In the genomic region with DNA sequence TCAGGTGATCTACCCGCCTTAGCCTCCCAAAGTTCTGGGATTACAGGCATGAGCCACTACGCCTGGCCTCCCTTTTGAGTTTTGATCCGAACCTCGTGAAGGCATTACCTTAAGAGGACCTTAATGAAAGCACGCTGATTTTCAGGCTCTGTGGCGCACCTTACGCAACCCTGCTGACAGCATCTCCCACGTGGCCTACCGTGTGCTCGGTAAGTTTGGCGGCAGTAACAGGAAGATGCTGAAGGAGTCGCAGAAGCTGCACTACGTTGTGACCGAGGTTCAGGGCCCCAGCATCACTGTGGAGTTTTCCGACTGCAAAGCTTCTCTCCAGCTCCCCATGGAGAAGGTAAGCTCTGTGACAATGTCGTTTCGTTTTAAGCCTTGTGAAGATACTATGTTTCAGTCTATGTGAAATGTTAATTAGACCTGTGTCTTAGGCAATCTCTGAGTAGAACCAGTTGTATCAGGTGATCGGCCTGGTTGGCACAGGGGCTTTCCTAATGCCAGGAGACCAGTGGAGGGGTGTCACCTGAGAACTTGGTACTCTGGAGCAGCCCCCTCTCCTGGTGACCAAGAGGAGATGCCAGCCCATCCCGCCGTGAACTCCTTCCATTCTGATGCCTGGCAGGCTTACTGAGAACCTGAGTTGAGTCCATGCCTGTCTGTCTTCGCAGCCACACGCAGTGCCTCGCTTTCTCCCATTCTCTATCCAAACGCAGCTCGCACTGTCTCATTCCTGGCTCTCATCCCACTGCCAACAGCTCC, we compare ENCODE assay signal across 13 cellular contexts. TPM values are rescaled to one million over a fixed set of nuclear protein-coding genes. Genes with fewer than 3 reads are reported as not detected.
A peak's percentile ranks its signal among the peaks of the same experiment; 100 is the strongest.
DNase-seq lines count a peak whose midpoint lies in the region; ATAC-seq and TF ChIP-seq lines count a peak whose summit lies in the region.
"Had no signal": no experiment of that assay in that cellular context is flagged by ENCODE, and none has a peak within 500 bp of the region (broad histone marks: within the 10 kb centered on the region; RNA-seq: fewer than 3 reads in every experiment).

No MANE protein-coding gene starts in this region.

- H2AFZ ChIP-seq in IMR-90 (replicated peaks; ENCODE audit: low read length, poor library complexity), result no peak overlapping the region

- no peak overlapping the region for H2BK5ac ChIP-seq in IMR-90 (ENCODE audit: low read depth, low read length, poor library complexity, severe bottlenecking)

- no peak overlapping the region for H2BK120ac ChIP-seq in IMR-90 (ENCODE audit: low read depth, low read length)

- H3K4ac ChIP-seq in IMR-90 (ENCODE audit: low read depth, low read length), result no peak overlapping the region

- no peak overlapping the region for H3K9ac ChIP-seq in IMR-90 (ENCODE audit: low read depth, low read length)

- H4K5ac ChIP-seq in IMR-90 (ENCODE audit: low read depth, low read length), result no peak overlapping the region

- H3K36me3 Mint-ChIP-seq in osteocyte (ENCODE audit: unreplicated experiment), result peaks cover 55% of the 10 kb centered on the region

- peaks cover 9% of the 10 kb centered on the region for H3K4me1 ChIP-seq in IMR-90 (ENCODE audit: control insufficient read depth, insufficient read depth, low read length)
- H3K4me1 ChIP-seq: breast epithelium, esophagus squamous epithelium had no signal

- no peak overlapping the region for H2BK15ac ChIP-seq in IMR-90 (ENCODE audit: low read depth, low read length)

- H3K27ac Mint-ChIP-seq in osteocyte (ENCODE audit: unreplicated experiment), result peak overlapping the region; percentile 72
- H3K27ac Mint-ChIP-seq: activated naive CD4-positive, alpha-beta T cell treated with anti-CD3 and anti-CD28 coated beads, Interleukin-2, amount 10 ng/mL, durations not matched to agents 7 days and 5 days had no signal

- H3K18ac ChIP-seq in IMR-90 (ENCODE audit: low read depth, low read length), result no peak overlapping the region

- H3K9me3 Mint-ChIP-seq in osteocyte (ENCODE audit: unreplicated experiment), result no peaks in the 10 kb centered on the region
- H3K9me3 Mint-ChIP-seq: activated naive CD4-positive, alpha-beta T cell treated with anti-CD3 and anti-CD28 coated beads, Interleukin-2, amount 10 ng/mL, durations not matched to agents 7 days and 5 days had no signal

- no peak overlapping the region for H2AK9ac ChIP-seq in IMR-90 (replicated peaks; ENCODE audit: low read depth, low read length, poor library complexity)

- no peak for TF ChIP-seq RAD21 in IMR-90 (IDR thresholded peaks at IDR 0.05; ENCODE audit: low read length)

- H4K91ac ChIP-seq in IMR-90 (ENCODE audit: insufficient read depth, low read depth, low read length), result no peak overlapping the region

- dilution Hi-C loops in IMR-90 (cut with HindIII; ENCODE audit: low sequenced_read_pairs, unreplicated experiment), result no loop called here

- H3K27ac ChIP-seq in IMR-90 (ENCODE audit: insufficient read depth, low read length), result no peak overlapping the region
- H3K27ac ChIP-seq: esophagus squamous epithelium had no signal

- H4K20me1 ChIP-seq in IMR-90 (ENCODE audit: insufficient read depth, low read length), result peaks cover 19% of the 10 kb centered on the region; the same call in 1 of the 2 replicates

- H2AK5ac ChIP-seq in IMR-90 (ENCODE audit: low read depth, low read length), result no peak overlapping the region

- peaks cover 12% of the 10 kb centered on the region for H3K4me1 Mint-ChIP-seq in osteocyte (ENCODE audit: unreplicated experiment)
- H3K4me1 Mint-ChIP-seq: activated naive CD4-positive, alpha-beta T cell treated with anti-CD3 and anti-CD28 coated beads, Interleukin-2, amount 10 ng/mL, durations not matched to agents 7 days and 5 days had no signal

- no peak overlapping the region for H4K8ac ChIP-seq in IMR-90 (ENCODE audit: low read depth in 2 of 2, low read length in 2 of 2)

- H3K4me3 ChIP-seq in IMR-90 (ENCODE audit: insufficient read depth, low read depth, low read length) (no peak overlapping the region), epithelial cell of esophagus (ENCODE audit: low read length) (no peak overlapping the region)
- H3K4me3 ChIP-seq: breast epithelium, esophagus squamous epithelium had no signal

- H3K4me2 ChIP-seq in IMR-90 (ENCODE audit: low read depth, low read length), result no peak overlapping the region

- 92% methylated on average over 15 of the region's 25 CpGs; no CpG with 5 or more reads in 1 of the 2 experiments for WGBS in IMR-90 (ENCODE audit: extremely low coverage in 2 of 2, insufficient read length in 1 of 2), 2 experiments

- H3K79me1 ChIP-seq in IMR-90 (ENCODE audit: low read depth in 1 of 2, low read length in 2 of 2), result peaks cover 0 to 34% of the 10 kb centered on the region in 2 experiments; a peak in 2 of 4 replicates

- POLR2A ChIA-PET in IMR-90 (lab: Charles Lee; ENCODE audit: unreplicated experiment), result no interaction called here

- no peak overlapping the region for H3K4me3 Mint-ChIP-seq in osteocyte (ENCODE audit: unreplicated experiment)
- H3K4me3 Mint-ChIP-seq: activated naive CD4-positive, alpha-beta T cell treated with anti-CD3 and anti-CD28 coated beads, Interleukin-2, amount 10 ng/mL, durations not matched to agents 7 days and 5 days had no signal

- no peak overlapping the region for H3K23ac ChIP-seq in IMR-90 (ENCODE audit: low read depth, low read length)

- peaks cover 54% of the 10 kb centered on the region for H3K36me3 ChIP-seq in IMR-90 (ENCODE audit: control insufficient read depth, insufficient read depth, low read length)

- H3K14ac ChIP-seq in IMR-90 (replicated peaks; ENCODE audit: low read depth, low read length), result no peak overlapping the region

- DNase-seq in ELF-1 (ENCODE audit: low read depth, low spot score), result peak; percentile 23
- no peak for DNase-seq in IMR-90
- peak; percentile 6 for DNase-seq in epithelial cell of esophagus (ENCODE audit: low read depth)
- DNase-seq in osteocyte (ENCODE audit: extremely low spot score, unreplicated experiment), result no peak
- DNase-seq: activated CD8-positive, alpha-beta memory T cell treated with anti-CD3 and anti-CD28 coated beads, Interleukin-2, amount 50 U/mL, for 48 hours; activated naive CD4-positive, alpha-beta T cell treated with anti-CD3 and anti-CD28 coated beads, Interleukin-2, amount 10 ng/mL, durations not matched to agents 7 days and 5 days; esophagus squamous epithelium; NCI-H1436 treated with DMSO at 0.1 percent for 48 hours had no signal

- CTCF ChIA-PET in IMR-90 (lab: Yijun Ruan, JAX), result interaction anchor here (0.6 kb wide), 1 partner anchor 491 kb away, joined by 5 read pairs; no protein-coding TSS in a partner anchor

- no peak for ATAC-seq in IMR-90 (ENCODE audit: low read depth)
- ATAC-seq in GM21723 (IDR thresholded peaks at IDR 0.05; ENCODE audit: unreplicated experiment), result no peak
- ATAC-seq in HG03025 (IDR thresholded peaks at IDR 0.05; ENCODE audit: low FRiP score, unreplicated experiment), result no peak
- ATAC-seq in HG03354 (IDR thresholded peaks at IDR 0.05; ENCODE audit: poor library complexity, severe bottlenecking, unreplicated experiment), result no peak

- intact Hi-C loops in IMR-90 (cut with micrococcal nuclease), result no loop called here

- peaks cover 14% of the 10 kb centered on the region for H3K9me1 ChIP-seq in IMR-90 (ENCODE audit: insufficient read depth, low read length)

- H2BK20ac ChIP-seq in IMR-90 (ENCODE audit: low read depth, low read length), result no peak overlapping the region

- TF ChIP-seq POLR2A in IMR-90 (IDR thresholded peaks at IDR 0.05; ENCODE audit: low read depth, low read length), result no peak

- in situ Hi-C loops in IMR-90 (cut with MboI; ENCODE audit: low sequenced_read_pairs), result no loop called here

- no TSS peak for BruUV-seq in IMR-90 (replicated peaks; lab: Mats Ljungman, UMichigan)

- TF ChIP-seq CTCF in IMR-90 (conservative IDR thresholded peaks at IDR 0.05; ENCODE audit: low read depth, low read length) (no peak), epithelial cell of esophagus (IDR thresholded peaks at IDR 0.05; ENCODE audit: insufficient read depth, low read depth, low read length, missing control alignments) (no peak), osteocyte (IDR thresholded peaks at IDR 0.05) (no peak)

- no peaks in the 10 kb centered on the region for H3K27me3 ChIP-seq in IMR-90 (ENCODE audit: control insufficient read depth, insufficient read depth, low read length)
- H3K27me3 ChIP-seq: breast epithelium, dorsolateral prefrontal cortex, esophagus squamous epithelium had no signal

- H3K56ac ChIP-seq in IMR-90 (ENCODE audit: extremely low read depth, insufficient read depth, low read length), result no peak overlapping the region

- no peaks in the 10 kb centered on the region for H3K9me3 ChIP-seq in IMR-90 (ENCODE audit: control insufficient read depth, insufficient read depth, low read length)
- H3K9me3 ChIP-seq: breast epithelium, esophagus squamous epithelium had no signal

- H3K27me3 Mint-ChIP-seq in osteocyte (ENCODE audit: unreplicated experiment), result no peaks in the 10 kb centered on the region
- H3K27me3 Mint-ChIP-seq: activated naive CD4-positive, alpha-beta T cell treated with anti-CD3 and anti-CD28 coated beads, Interleukin-2, amount 10 ng/mL, durations not matched to agents 7 days and 5 days had no signal

TF ChIP-seq in IMR-90, 13 proteins besides CTCF, POLR2A, EP300 and RAD21 (continues in another document):
- TF ChIP-seq, protein P1, sequence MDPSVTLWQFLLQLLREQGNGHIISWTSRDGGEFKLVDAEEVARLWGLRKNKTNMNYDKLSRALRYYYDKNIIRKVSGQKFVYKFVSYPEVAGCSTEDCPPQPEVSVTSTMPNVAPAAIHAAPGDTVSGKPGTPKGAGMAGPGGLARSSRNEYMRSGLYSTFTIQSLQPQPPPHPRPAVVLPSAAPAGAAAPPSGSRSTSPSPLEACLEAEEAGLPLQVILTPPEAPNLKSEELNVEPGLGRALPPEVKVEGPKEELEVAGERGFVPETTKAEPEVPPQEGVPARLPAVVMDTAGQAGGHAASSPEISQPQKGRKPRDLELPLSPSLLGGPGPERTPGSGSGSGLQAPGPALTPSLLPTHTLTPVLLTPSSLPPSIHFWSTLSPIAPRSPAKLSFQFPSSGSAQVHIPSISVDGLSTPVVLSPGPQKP (IDR thresholded peaks at IDR 0.05; ENCODE audit: borderline replicate concordance, low read depth, low read length), result no peak

RNA-seq across cellular contexts. Expression of a gene that starts 43.5 kb away (rescaled TPM):
- total RNA-seq in IMR-90 (2012; rRNA removed) (12.5 TPM in 2 replicates), osteocyte (48.5 and 56.0 TPM in 2 replicates)
- 18.1 and 18.8 TPM in 2 replicates for polyA plus RNA-seq in IMR-90 (2012; rRNA removed)
- polyA plus RNA-seq in IMR-90 (2012; cell fraction: cytosol; rRNA removed), result 10.8 and 13.2 TPM in 2 replicates
- 28.4 and 30.9 TPM in 2 replicates for polyA plus RNA-seq in IMR-90 (2012; cell fraction: nucleus; rRNA removed; ENCODE audit: low replicate concordance)

RNA-seq across cellular contexts. Expression of a gene that starts 52.0 kb away (rescaled TPM):
- 1.1 and 1.4 TPM in 2 replicates for total RNA-seq in IMR-90 (2012; rRNA removed)
- 13.5 and 14.8 TPM in 2 replicates for polyA plus RNA-seq in IMR-90 (2012; rRNA removed)
- polyA plus RNA-seq in IMR-90 (2012; cell fraction: cytosol; rRNA removed), result 17.4 and 22.2 TPM in 2 replicates
- polyA plus RNA-seq in IMR-90 (2012; cell fraction: nucleus; rRNA removed; ENCODE audit: low replicate concordance), result 14.2 and 24.0 TPM in 2 replicates
- total RNA-seq in osteocyte, result 1.5 and 1.7 TPM in 2 replicates

Comparison
In these comparisons a context has a peak if more than half of its experiments do, and no peak if none do; other contexts are left out.
1. DNase-seq: peak in ELF-1 (single experiment) and epithelial cell of esophagus (single experiment); none in IMR-90 (single experiment) and osteocyte (single experiment).